In genomic region chr7:32879460-32879859, GRCh38 we compare ENCODE assay signal across 10 cellular contexts. TPM values are rescaled to one million over a fixed set of nuclear protein-coding genes. Genes with fewer than 3 reads are reported as not detected.
A peak's percentile ranks its signal among the peaks of the same experiment; 100 is the strongest.
DNase-seq lines count a peak whose midpoint lies in the region; ATAC-seq, FAIRE-seq and TF ChIP-seq lines count a peak whose summit lies in the region.
"Had no signal": no experiment of that assay in that cellular context is flagged by ENCODE, and none has a peak within 500 bp of the region (broad histone marks: within the 10 kb centered on the region; RNA-seq: fewer than 3 reads in every experiment).

No MANE protein-coding gene starts in this region.

- no peak for TF ChIP-seq CTCF in PC-9 (conservative IDR thresholded peaks at IDR 0.05)
- TF ChIP-seq CTCF in fibroblast of lung (conservative IDR thresholded peaks at IDR 0.05 in 1 of 2, IDR thresholded peaks at IDR 0.05 in 1 of 2; ENCODE audit: low read depth in 1 of 2, low read length in 2 of 2) = no peak
- TF ChIP-seq CTCF in smooth muscle cell (IDR thresholded peaks at IDR 0.05; ENCODE audit: borderline replicate concordance, insufficient read depth, poor library complexity, severe bottlenecking) = no peak

- H3K27me3 ChIP-seq in PC-9 (ENCODE audit: insufficient read depth, low read depth) (no peaks in the 10 kb centered on the region), fibroblast of lung (ENCODE audit: control insufficient read depth, insufficient read depth, low read length) (no peaks in the 10 kb centered on the region), small intestine (ENCODE audit: control insufficient read depth in 2 of 2, insufficient read depth in 2 of 2, low read length in 2 of 2) (no peaks in the 10 kb centered on the region), smooth muscle cell (ENCODE audit: low read depth) (no peaks in the 10 kb centered on the region)

- peak overlapping the region; percentile 28 for H3K27ac ChIP-seq in PC-9
- peak overlapping the region; percentile 18 for H3K27ac ChIP-seq in fibroblast of lung (ENCODE audit: insufficient read depth, low read length)
- no peak overlapping the region for H3K27ac ChIP-seq in small intestine (ENCODE audit: low read depth in 1 of 2, low read length in 1 of 2)
- no peak overlapping the region for H3K27ac ChIP-seq in smooth muscle cell (ENCODE audit: low read depth)

- H3K9ac ChIP-seq in fibroblast of lung (ENCODE audit: insufficient read depth, low read length) = no peak overlapping the region
- H3K9ac ChIP-seq in smooth muscle cell (ENCODE audit: low read depth) = no peak overlapping the region

- no peaks in the 10 kb centered on the region for H3K27me3 Mint-ChIP-seq in activated T-cell treated with anti-CD3 and anti-CD28 coated beads, Interleukin-2, amount 50 U/mL, for 72 hours (ENCODE audit: low read depth)

- H3K9me2 ChIP-seq in PC-9 (ENCODE audit: insufficient read depth) = no peaks in the 10 kb centered on the region; the same call in 1 of the 2 replicates

- H3F3A ChIP-seq in PC-9 (ENCODE audit: insufficient read depth, low read depth) = 0 out of 2 replicates have a peak, but pooled peaks cover 21% of the 10 kb centered on the region
- no peaks in the 10 kb centered on the region for H3F3A ChIP-seq in smooth muscle cell (ENCODE audit: low read depth)

- CTCF ChIA-PET in PC-9 (lab: Charles Lee) = no interaction called here

- peak; percentile 49 to 64 for ATAC-seq in activated T-cell treated with anti-CD3 and anti-CD28 coated beads, Interleukin-2, amount 50 U/mL, for 72 hours (replicated peaks in 1 of 2)

- no TSS peak for BruUV-seq in PC-9 (replicated peaks; lab: Mats Ljungman, UMichigan)

- 18 to 43% (median 19%) methylated on average over 2 of the region's 2 CpGs for WGBS in small intestine, 3 donors
- WGBS in smooth muscle cell (ENCODE audit: low lambda C conversion rate) = 77% methylated on average over 2 of the region's 2 CpGs

- H3K9me3 ChIP-seq in PC-9 (ENCODE audit: insufficient read depth, low read depth) (no peaks in the 10 kb centered on the region), fibroblast of lung (ENCODE audit: control insufficient read depth, insufficient read depth, low read depth, low read length) (no peaks in the 10 kb centered on the region), small intestine (ENCODE audit: control insufficient read depth, low read depth) (no peaks in the 10 kb centered on the region), smooth muscle cell (replicated peaks; ENCODE audit: low read depth) (no peaks in the 10 kb centered on the region)

- POLR2A ChIA-PET in PC-9 (lab: Charles Lee; ENCODE audit: unreplicated experiment) = interaction anchor here (0.5 to 0.7 kb wide), 2 partner anchors 20 to 21 kb away, joined by 3 to 5 read pairs; no protein-coding TSS in a partner anchor

- peaks cover 2 to 6% of the 10 kb centered on the region in 2 donors for H3K36me3 Mint-ChIP-seq in activated T-cell treated with anti-CD3 and anti-CD28 coated beads, Interleukin-2, amount 50 U/mL, for 72 hours (ENCODE audit: insufficient read depth in 2 of 2)

- H3K36me3 ChIP-seq in PC-9 (ENCODE audit: low read depth) (peaks cover 16% of the 10 kb centered on the region), fibroblast of lung (ENCODE audit: control insufficient read depth, insufficient read depth, low read length) (peaks cover 2% of the 10 kb centered on the region), small intestine (ENCODE audit: control insufficient read depth in 2 of 2, insufficient read depth in 2 of 2, low read length in 2 of 2) (peaks cover 4 to 5% of the 10 kb centered on the region in 2 donors), smooth muscle cell (ENCODE audit: low read depth) (no peaks in the 10 kb centered on the region)

- DNase-seq in activated T-cell treated with anti-CD3 and anti-CD28 coated beads, Interleukin-2, amount 50 U/mL, for 72 hours = no peak
- DNase-seq in activated T-cell treated with anti-CD3 and anti-CD28 coated beads for 4 hours (no peak), PC-9 (no peak), fibroblast of lung (ENCODE audit: low read depth in 2 of 2) (peak in 1 of 2 donors; percentile 19), small intestine (peak; percentile 46), posterior cingulate gyrus (no peak), iPS-NIHi11 (ENCODE audit: low spot score) (no peak), smooth muscle cell (lab: John Stamatoyannopoulos, UW; ENCODE audit: unreplicated experiment) (no peak)
- DNase-seq: GOT3, MV-4-11 had no signal

- peaks cover 15% of the 10 kb centered on the region for H3K4me1 ChIP-seq in PC-9 (replicated peaks; ENCODE audit: insufficient read depth)
- H3K4me1 ChIP-seq in fibroblast of lung (ENCODE audit: control insufficient read depth, extremely low read depth, insufficient read depth, low read length) = peaks cover 6% of the 10 kb centered on the region
- peaks cover 2% of the 10 kb centered on the region in 2 donors for H3K4me1 ChIP-seq in small intestine (ENCODE audit: control insufficient read depth in 2 of 2, insufficient read depth in 1 of 2, low read depth in 1 of 2, low read length in 1 of 2)
- H3K4me1 ChIP-seq in smooth muscle cell (ENCODE audit: low read depth) = no peaks in the 10 kb centered on the region

- peaks cover 45% of the 10 kb centered on the region for H3K4me1 Mint-ChIP-seq in activated T-cell treated with anti-CD3 and anti-CD28 coated beads, Interleukin-2, amount 50 U/mL, for 72 hours (ENCODE audit: low read depth)

- no peak overlapping the region for H3K4me3 ChIP-seq in PC-9
- no peak overlapping the region for H3K4me3 ChIP-seq in fibroblast of lung (replicated peaks in 1 of 4; ENCODE audit: control extremely low read depth in 1 of 4, insufficient read depth in 1 of 4, low read depth in 3 of 4, low read length in 4 of 4)
- no peak overlapping the region for H3K4me3 ChIP-seq in small intestine (ENCODE audit: low read depth in 1 of 2, low read length in 2 of 2)
- no peak overlapping the region for H3K4me3 ChIP-seq in smooth muscle cell

- H4K20me1 ChIP-seq in PC-9 (ENCODE audit: insufficient read depth) = peaks cover 68% of the 10 kb centered on the region
- H4K20me1 ChIP-seq in fibroblast of lung (ENCODE audit: control insufficient read depth, extremely low read depth, insufficient read depth, low read length) = no peaks in the 10 kb centered on the region
- H4K20me1 ChIP-seq in smooth muscle cell (ENCODE audit: low read depth) = peaks cover 100% of the 10 kb centered on the region

- H3K4me2 ChIP-seq in PC-9 (no peak overlapping the region), fibroblast of lung (ENCODE audit: extremely low read depth, insufficient read depth, low read length) (peak overlapping the region; percentile 69), smooth muscle cell (no peak overlapping the region)

- no peaks in the 10 kb centered on the region for H3K9me3 Mint-ChIP-seq in activated T-cell treated with anti-CD3 and anti-CD28 coated beads, Interleukin-2, amount 50 U/mL, for 72 hours

- no peak for FAIRE-seq in small intestine (lab: Jason Lieb, UNC)

- intact Hi-C loops in PC-9 (cut with micrococcal nuclease; ENCODE audit: unreplicated experiment) (no loop called here), posterior cingulate gyrus (cut with DNase I) (no loop called here)

- H3K79me2 ChIP-seq in PC-9 (ENCODE audit: low read depth) (peaks cover 89% of the 10 kb centered on the region), fibroblast of lung (ENCODE audit: control insufficient read depth, insufficient read depth, low read length) (peaks cover 78% of the 10 kb centered on the region), smooth muscle cell (ENCODE audit: low read depth) (peaks cover 97% of the 10 kb centered on the region)

- no peak overlapping the region for H2AFZ ChIP-seq in PC-9
- no peak overlapping the region for H2AFZ ChIP-seq in fibroblast of lung (ENCODE audit: low read length)
- H2AFZ ChIP-seq in smooth muscle cell (ENCODE audit: low read depth) = no peak overlapping the region

- H3K4me3 Mint-ChIP-seq in activated T-cell treated with anti-CD3 and anti-CD28 coated beads, Interleukin-2, amount 50 U/mL, for 72 hours = peak overlapping the region in 1 of 2 donors; percentile 42

- H3K27ac Mint-ChIP-seq in activated T-cell treated with anti-CD3 and anti-CD28 coated beads, Interleukin-2, amount 50 U/mL, for 72 hours = peak overlapping the region; percentile 67

RNA-seq across cellular contexts. Expression of gene KBTBD2, which starts 12.1 kb away (rescaled TPM):
- 10 to 100 TPM; 30.1 to 35.9 TPM for total RNA-seq in activated T-cell treated with anti-CD3 and anti-CD28 coated beads, Interleukin-2, amount 50 U/mL, for 72 hours
- total RNA-seq in PC-9 (2021) (49.1 and 56.7 TPM in 2 replicates), fibroblast of lung (29.2 and 35.7 TPM in 2 replicates), smooth muscle cell (32.7 and 43.2 TPM in 2 replicates)
- polyA plus RNA-seq in fibroblast of lung (22.3 and 26.7 TPM in 2 replicates), small intestine (10 to 100 TPM; 10.8 to 15.0 (median 13.9) TPM), smooth muscle cell (21.2 and 25.6 TPM in 2 replicates)
- 15.4 and 16.0 TPM in 2 replicates for polyA plus RNA-seq in fibroblast of lung (2012)
- polyA minus RNA-seq in fibroblast of lung (ENCODE audit: low replicate concordance) = 3.7 and 7.6 TPM in 2 replicates

Comparison
In these comparisons a context has a peak if more than half of its experiments do, and no peak if none do; other contexts are left out.
1. H3K27ac ChIP-seq: peak in PC-9 (single experiment) and fibroblast of lung (single experiment); none in small intestine (0 of 2) and smooth muscle cell (single experiment).